Comparison of ENCODE assay signal across 11 cellular contexts in genomic region chr14:97033556-97034081, GRCh38.
DNase-seq lines count a peak whose midpoint lies in the region; ATAC-seq, FAIRE-seq and TF ChIP-seq lines count a peak whose summit lies in the region.
"Had no signal": no experiment of that assay in that cellular context is flagged by ENCODE, and none has a peak within 500 bp of the region (broad histone marks: within the 10 kb centered on the region; RNA-seq: fewer than 3 reads in every experiment).

No MANE protein-coding gene starts in this region.

- no peak for FAIRE-seq in H1 (lab: Jason Lieb, UNC)
- FAIRE-seq: GM12892 had no signal

- TF ChIP-seq RAD21 in H1 (IDR thresholded peaks at IDR 0.05 in 1 of 2, conservative IDR thresholded peaks at IDR 0.05 in 1 of 2; ENCODE audit: low read depth in 2 of 2, low read length in 2 of 2): no peak

- H3K56ac ChIP-seq in H1 (replicated peaks; ENCODE audit: insufficient read length, low read depth, low read length): no peak overlapping the region

- TF ChIP-seq POLR2A in H1 (IDR thresholded peaks at IDR 0.05; ENCODE audit: control extremely low read depth in 1 of 2, low read depth in 2 of 2, low read length in 2 of 2): no peak

- H4K20me1 ChIP-seq in H1 (replicated peaks in 1 of 2; ENCODE audit: control insufficient read depth in 1 of 2, insufficient read depth in 2 of 2, low read length in 2 of 2): no peaks in the 10 kb centered on the region

- peak overlapping the region; percentile 63; the same call in 1 of the 2 replicates for H3K9ac ChIP-seq in ES-I3 (ENCODE audit: low read depth, low read length)
- no peak overlapping the region for H3K9ac ChIP-seq in H1 (replicated peaks in 1 of 4; ENCODE audit: extremely low read depth in 1 of 4, low read depth in 3 of 4, low read length in 3 of 4)
- H3K9ac ChIP-seq in neuronal stem cell (ENCODE audit: low read depth, low read length, poor library complexity): peak overlapping the region; percentile 78

- no peak overlapping the region for H2BK120ac ChIP-seq in H1 (replicated peaks; ENCODE audit: low read depth, low read length)
- H2BK120ac ChIP-seq in neuronal stem cell (ENCODE audit: low read depth, low read length): no peak overlapping the region

- no peak overlapping the region; the same call in 1 of the 2 replicates for H2BK15ac ChIP-seq in H1 (ENCODE audit: low read length)
- H2BK15ac ChIP-seq in neuronal stem cell (ENCODE audit: low read length): peak overlapping the region; percentile 94

- no peak overlapping the region; the same call in 1 of the 2 replicates for H2BK20ac ChIP-seq in H1 (ENCODE audit: low read length)

- no peak for TF ChIP-seq EP300 in H1 (IDR thresholded peaks at IDR 0.05; ENCODE audit: borderline replicate concordance in 1 of 2, low read depth in 2 of 2, low read length in 2 of 2)

- H2AK5ac ChIP-seq in H1 (ENCODE audit: low read depth, low read length) (no peak overlapping the region), neuronal stem cell (ENCODE audit: low read depth, low read length) (no peak overlapping the region)

- H3K79me2 ChIP-seq in H1 (ENCODE audit: control insufficient read depth in 1 of 2, insufficient read depth in 2 of 2, low read length in 2 of 2): no peaks in the 10 kb centered on the region

- H3K4ac ChIP-seq in H1 (replicated peaks; ENCODE audit: insufficient read length, low read depth, low read length) (no peak overlapping the region), neuronal stem cell (ENCODE audit: low read length) (no peak overlapping the region)

- H3K79me1 ChIP-seq in H1 (ENCODE audit: low read depth, low read length) (no peaks in the 10 kb centered on the region), neuronal stem cell (ENCODE audit: low read depth, low read length) (no peaks in the 10 kb centered on the region)

- H3K27ac ChIP-seq in RWPE2 (ENCODE audit: poor library complexity, severe bottlenecking) (no peak overlapping the region), H1 (ENCODE audit: low read depth, low read length) (no peak overlapping the region), neuronal stem cell (replicated peaks; ENCODE audit: low read length) (no peak overlapping the region)
- H3K27ac ChIP-seq: WERI-Rb-1 had no signal

- no peak overlapping the region for H3K14ac ChIP-seq in H1 (ENCODE audit: insufficient read length)
- peak overlapping the region; percentile 61 for H3K14ac ChIP-seq in neuronal stem cell (ENCODE audit: low read length)

- peaks cover 6% of the 10 kb centered on the region; the same call in 1 of the 2 replicates for H3K9me3 ChIP-seq in ES-I3 (ENCODE audit: control insufficient read depth, insufficient read depth, low read length)
- no peaks in the 10 kb centered on the region for H3K9me3 ChIP-seq in RWPE2 (ENCODE audit: severe bottlenecking)
- no peaks in the 10 kb centered on the region for H3K9me3 ChIP-seq in H1 (ENCODE audit: insufficient read depth in 2 of 2, low read depth in 1 of 2, low read length in 1 of 2)
- H3K9me3 ChIP-seq in neuronal stem cell (replicated peaks in 1 of 2; ENCODE audit: control insufficient read depth in 2 of 2, insufficient read depth in 1 of 2, low read depth in 1 of 2, low read length in 2 of 2): peaks cover 0 to 14% of the 10 kb centered on the region in 2 donors

- H4K91ac ChIP-seq in H1 (replicated peaks; ENCODE audit: insufficient read length, low read length) (no peak overlapping the region), neuronal stem cell (ENCODE audit: low read depth, low read length, poor library complexity) (no peak overlapping the region)

- TF ChIP-seq CTCF in RWPE2 (IDR thresholded peaks at IDR 0.05; ENCODE audit: poor library complexity, severe bottlenecking): no peak
- TF ChIP-seq CTCF in H1 (IDR thresholded peaks at IDR 0.05; ENCODE audit: control extremely low read depth in 1 of 3, insufficient read depth in 1 of 3, low read depth in 1 of 3, low read length in 3 of 3): no peak

- H3K4me3 ChIP-seq in RWPE2 (ENCODE audit: severe bottlenecking): peak overlapping the region; percentile 16
- peak overlapping the region; percentile 34 to 59 (median 41) for H3K4me3 ChIP-seq in H1 (ENCODE audit: extremely low read depth in 1 of 4, insufficient read depth in 2 of 4, low read depth in 3 of 4, low read length in 4 of 4)
- H3K4me3 ChIP-seq in neuronal stem cell (ENCODE audit: low read length in 2 of 2): peak overlapping the region in 1 of 2 donors; percentile 75

- H3K36me3 ChIP-seq in ES-I3 (ENCODE audit: insufficient read depth, low read length) (no peaks in the 10 kb centered on the region), RWPE2 (ENCODE audit: low read depth) (no peaks in the 10 kb centered on the region), H1 (ENCODE audit: control insufficient read depth in 2 of 4, insufficient read depth in 4 of 4, low read length in 3 of 4) (no peaks in the 10 kb centered on the region), neuronal stem cell (replicated peaks in 1 of 2; ENCODE audit: control insufficient read depth in 2 of 2, insufficient read depth in 2 of 2, low read length in 2 of 2) (no peaks in the 10 kb centered on the region)
- H3K36me3 ChIP-seq: WERI-Rb-1 had no signal

- 33% methylated on average over 31 of the region's 32 CpGs; no CpG with 5 or more reads in 1 of the 2 experiments for WGBS in H1 (ENCODE audit: extremely low coverage in 1 of 2, insufficient coverage in 1 of 2, insufficient read length in 1 of 2, insufficient replicate concordance in 2 of 2, low coverage in 1 of 2, low lambda C conversion rate in 2 of 2, missing lambda C conversion rate in 1 of 2), 2 experiments
- WGBS in neuronal stem cell (ENCODE audit: extremely low coverage in 2 of 2, insufficient read length in 2 of 2, insufficient replicate concordance in 1 of 2), 2 donors: no CpG with 5 or more reads among the region's 32 CpGs

- H2AFZ ChIP-seq in H1 (ENCODE audit: low read length): peak overlapping the region; percentile 63; the same call in 1 of the 2 replicates
- H2AFZ ChIP-seq in neuronal stem cell (ENCODE audit: low read length): peak overlapping the region; percentile 56

- no peak overlapping the region for H2BK12ac ChIP-seq in H1 (ENCODE audit: low read depth, low read length)
- H2BK12ac ChIP-seq in neuronal stem cell (ENCODE audit: low read length): no peak overlapping the region

- H4K8ac ChIP-seq in H1 (ENCODE audit: extremely low read depth, insufficient read depth, low read length): peak overlapping the region; percentile 82
- peak overlapping the region; percentile 83 for H4K8ac ChIP-seq in neuronal stem cell (ENCODE audit: low read depth, low read length)

- no peak overlapping the region for H4K5ac ChIP-seq in H1 (ENCODE audit: insufficient read length, low read depth, low read length)

- H3K18ac ChIP-seq in H1 (ENCODE audit: extremely low read depth, low read length) (peak overlapping the region; percentile 56), neuronal stem cell (ENCODE audit: low read length) (peak overlapping the region; percentile 92)

- peaks cover 8% of the 10 kb centered on the region for H3K23me2 ChIP-seq in H1 (ENCODE audit: low read depth, low read length)

- H3K4me2 ChIP-seq in H1 (ENCODE audit: insufficient read depth in 1 of 2, low read depth in 2 of 2, low read length in 2 of 2) (peak overlapping the region; percentile 55 to 79), neuronal stem cell (ENCODE audit: insufficient read depth, low read length, poor library complexity, severe bottlenecking) (peak overlapping the region; percentile 90)

- H3K27me3 ChIP-seq in RWPE2 (ENCODE audit: insufficient read depth, poor library complexity, severe bottlenecking): peaks cover 33% of the 10 kb centered on the region
- peaks cover 4 to 27% (median 18%) of the 10 kb centered on the region in 4 experiments; a peak in 6 of 7 replicates for H3K27me3 ChIP-seq in H1 (replicated peaks in 1 of 4; ENCODE audit: control insufficient read depth in 3 of 4, extremely low read depth in 1 of 4, insufficient read depth in 3 of 4, low read length in 3 of 4)
- peaks cover 0 to 16% (median 2%) of the 10 kb centered on the region in 3 experiments for H3K27me3 ChIP-seq in neuronal stem cell (ENCODE audit: control insufficient read depth in 3 of 3, insufficient read depth in 3 of 3, low read depth in 1 of 3, low read length in 3 of 3)

- no peak overlapping the region for H2BK5ac ChIP-seq in H1 (ENCODE audit: low read depth, low read length)
- H2BK5ac ChIP-seq in neuronal stem cell (ENCODE audit: low read length): no peak overlapping the region

- H3K4me1 ChIP-seq in ES-I3 (ENCODE audit: insufficient read depth, low read length) (peaks cover 4% of the 10 kb centered on the region), RWPE2 (ENCODE audit: insufficient read depth, poor library complexity, severe bottlenecking) (no peaks in the 10 kb centered on the region), H1 (replicated peaks in 1 of 4; ENCODE audit: control insufficient read depth in 3 of 4, insufficient read depth in 4 of 4, low read length in 3 of 4) (peaks cover 6 to 17% (median 9%) of the 10 kb centered on the region in 4 experiments), neuronal stem cell (ENCODE audit: control insufficient read depth in 2 of 2, insufficient read depth in 1 of 2, low read depth in 1 of 2, low read length in 2 of 2) (peaks cover under 1 to 9% of the 10 kb centered on the region in 2 donors)

- DNase-seq in RWPE2 (ENCODE audit: low spot score): no peak
- DNase-seq in H1 (ENCODE audit: low read depth in 1 of 2, low spot score in 2 of 2): peak in 1 of 2 experiments; percentile 70
- no peak for DNase-seq in neuronal stem cell (ENCODE audit: low spot score)
- no peak for DNase-seq in activated CD8-positive, alpha-beta memory T cell treated with anti-CD3 and anti-CD28 coated beads, Interleukin-2, amount 50 U/mL, for 48 hours
- DNase-seq in NCI-H2227 (lab: John Stamatoyannopoulos, UW; ENCODE audit: unreplicated experiment): no peak
- DNase-seq: NCI-H446, WERI-Rb-1 had no signal

- ATAC-seq in RWPE2 (ENCODE audit: low read depth) (peak; percentile 30; the same call in 2 of the 3 replicates), GM21515 (IDR thresholded peaks at IDR 0.05; ENCODE audit: unreplicated experiment) (no peak)
- ATAC-seq: stimulated activated memory B cell treated with anti-CD40 and anti-IgM and Interleukin-4, amounts not matched to agents 10 μg/mL and 1 μg/mL and 100 μg/mL, for 72 hours had no signal

- CTCF ChIA-PET in H1 (lab: Charles Lee; ENCODE audit: partially characterized antibody): interaction anchor here (1.1 to 2.3 kb wide), 2 partner anchors 22 to 23 kb away, joined by 4 to 5 read pairs; no protein-coding TSS in a partner anchor

- no peak overlapping the region for H3K23ac ChIP-seq in H1 (ENCODE audit: insufficient read length)
- peak overlapping the region; percentile 18 for H3K23ac ChIP-seq in neuronal stem cell (ENCODE audit: low read depth, low read length, poor library complexity)

- POLR2A ChIA-PET in H1 (lab: Charles Lee; ENCODE audit: partially characterized antibody): interaction anchor here (1.2 kb wide), 1 partner anchor 23 kb away, joined by 4 read pairs; no protein-coding TSS in a partner anchor

TF ChIP-seq in H1, 55 proteins besides CTCF, POLR2A, EP300 and RAD21 (continues in another document):
- no peak for TF ChIP-seq ASH2L (IDR thresholded peaks at IDR 0.05; ENCODE audit: low read length)
- TF ChIP-seq NANOG (IDR thresholded peaks at IDR 0.05; ENCODE audit: insufficient read depth, low read depth, low read length, poor library complexity, severe bottlenecking): no peak
- peak; percentile 14; the same call in 1 of the 2 replicates for TF ChIP-seq SUZ12 (IDR thresholded peaks at IDR 0.05; ENCODE audit: low read length)

Comparison
In these comparisons a context has a peak if more than half of its experiments do, and no peak if none do; other contexts are left out.
1. H3K9ac ChIP-seq: peak in ES-I3 (single experiment) and neuronal stem cell (single experiment); none in H1 (0 of 4).